10 cellular contexts compared by ENCODE assay signal in genomic region chr14:60736494-60736893, GRCh38. TPM values are rescaled to one million over a fixed set of nuclear protein-coding genes. Genes with fewer than 3 reads are reported as not detected.
DNase-seq lines count a peak whose midpoint lies in the region; ATAC-seq lines count a peak whose summit lies in the region.
"Had no signal": no experiment of that assay in that cellular context is flagged by ENCODE, and none has a peak within 500 bp of the region (broad histone marks: within the 10 kb centered on the region; RNA-seq: fewer than 3 reads in every experiment).

No MANE protein-coding gene starts in this region.

- no peak overlapping the region for H3K27ac Mint-ChIP-seq in CD4-positive, CD25-positive, alpha-beta regulatory T cell
- no peak overlapping the region for H3K27ac Mint-ChIP-seq in central memory CD8-positive, alpha-beta T cell (ENCODE audit: low read depth)
- H3K27ac Mint-ChIP-seq in naive thymus-derived CD4-positive, alpha-beta T cell: no peak overlapping the region
- H3K27ac Mint-ChIP-seq: activated naive CD8-positive, alpha-beta T cell treated with anti-CD3 and anti-CD28 coated beads, Interleukin-2, amount 10 ng/mL, durations not matched to agents 7 days and 5 days had no signal

- H3K9me3 Mint-ChIP-seq in CD4-positive, CD25-positive, alpha-beta regulatory T cell: no peaks in the 10 kb centered on the region
- no peaks in the 10 kb centered on the region for H3K9me3 Mint-ChIP-seq in central memory CD8-positive, alpha-beta T cell
- H3K9me3 Mint-ChIP-seq in naive thymus-derived CD4-positive, alpha-beta T cell: peaks cover 0 to 2% (median 0%) of the 10 kb centered on the region in 11 donors
- H3K9me3 Mint-ChIP-seq: activated naive CD8-positive, alpha-beta T cell treated with anti-CD3 and anti-CD28 coated beads, Interleukin-2, amount 10 ng/mL, durations not matched to agents 7 days and 5 days had no signal

- no peak for ATAC-seq in CD4-positive, CD25-positive, alpha-beta regulatory T cell (ENCODE audit: low read depth in 2 of 2)
- ATAC-seq in central memory CD8-positive, alpha-beta T cell (replicated peaks; ENCODE audit: extremely low read depth, poor library complexity, severe bottlenecking): no peak
- ATAC-seq in naive thymus-derived CD4-positive, alpha-beta T cell: no peak
- ATAC-seq in GM18498 (IDR thresholded peaks at IDR 0.05; ENCODE audit: unreplicated experiment): no peak

- H3K36me3 Mint-ChIP-seq in CD4-positive, CD25-positive, alpha-beta regulatory T cell: no peaks in the 10 kb centered on the region
- H3K36me3 Mint-ChIP-seq in central memory CD8-positive, alpha-beta T cell (ENCODE audit: insufficient read depth): peaks cover 4% of the 10 kb centered on the region
- peaks cover 0 to 8% (median 3%) of the 10 kb centered on the region in 5 donors for H3K36me3 Mint-ChIP-seq in naive thymus-derived CD4-positive, alpha-beta T cell

- H3K36me3 ChIP-seq in CD4-positive, CD25-positive, alpha-beta regulatory T cell (ENCODE audit: control insufficient read depth, insufficient read depth, low read length): no peaks in the 10 kb centered on the region
- peaks cover 5% of the 10 kb centered on the region; the same call in 1 of the 2 replicates for H3K36me3 ChIP-seq in Karpas-422 (ENCODE audit: insufficient read depth, low read length)
- H3K36me3 ChIP-seq in naive thymus-derived CD4-positive, alpha-beta T cell (ENCODE audit: control insufficient read depth in 2 of 3, insufficient read depth in 3 of 3, low read length in 3 of 3): peaks cover 0 to 5% (median 0%) of the 10 kb centered on the region in 3 experiments

- peaks cover 68% of the 10 kb centered on the region for H3K79me2 ChIP-seq in Karpas-422 (ENCODE audit: low read length)

- H3K27me3 Mint-ChIP-seq in CD4-positive, CD25-positive, alpha-beta regulatory T cell: peaks cover 19% of the 10 kb centered on the region
- no peaks in the 10 kb centered on the region for H3K27me3 Mint-ChIP-seq in central memory CD8-positive, alpha-beta T cell
- peaks cover 0 to 24% (median 7%) of the 10 kb centered on the region in 5 donors for H3K27me3 Mint-ChIP-seq in naive thymus-derived CD4-positive, alpha-beta T cell

- peaks cover 10% of the 10 kb centered on the region for H3K27me3 ChIP-seq in CD4-positive, CD25-positive, alpha-beta regulatory T cell (ENCODE audit: control insufficient read depth, insufficient read depth, low read length)
- H3K27me3 ChIP-seq in Karpas-422 (ENCODE audit: low read length): no peaks in the 10 kb centered on the region
- H3K27me3 ChIP-seq in naive thymus-derived CD4-positive, alpha-beta T cell (ENCODE audit: control insufficient read depth in 2 of 2, insufficient read depth in 2 of 2, low read length in 2 of 2): peaks cover 0 to 4% of the 10 kb centered on the region in 2 donors

- no peaks in the 10 kb centered on the region for H3K9me2 ChIP-seq in Karpas-422 (replicated peaks; ENCODE audit: insufficient read depth, low read length)

- peak overlapping the region; percentile 87 for H3K9ac ChIP-seq in Karpas-422 (ENCODE audit: low read length)

- no peak overlapping the region for H3K27ac ChIP-seq in CD4-positive, CD25-positive, alpha-beta regulatory T cell (ENCODE audit: insufficient read depth, low read length, poor library complexity, severe bottlenecking)
- H3K27ac ChIP-seq in Karpas-422 (ENCODE audit: low read length): peak overlapping the region; percentile 70
- no peak overlapping the region for H3K27ac ChIP-seq in naive thymus-derived CD4-positive, alpha-beta T cell (ENCODE audit: low read depth, low read length)

- H3K9me3 ChIP-seq in CD4-positive, CD25-positive, alpha-beta regulatory T cell (ENCODE audit: control insufficient read depth in 2 of 2, low read length in 2 of 2): no peaks in the 10 kb centered on the region
- H3K9me3 ChIP-seq in Karpas-422 (ENCODE audit: low read length): no peaks in the 10 kb centered on the region
- H3K9me3 ChIP-seq in naive thymus-derived CD4-positive, alpha-beta T cell (ENCODE audit: control insufficient read depth in 2 of 3, low read length in 3 of 3): no peaks in the 10 kb centered on the region

- CTCF ChIA-PET in naive thymus-derived CD4-positive, alpha-beta T cell (lab: Charles Lee): no interaction called here

- peak overlapping the region; percentile 90 for H3K4me2 ChIP-seq in Karpas-422 (ENCODE audit: low read depth, low read length, poor library complexity, severe bottlenecking)

- H3K4me3 Mint-ChIP-seq in CD4-positive, CD25-positive, alpha-beta regulatory T cell: no peak overlapping the region
- H3K4me3 Mint-ChIP-seq in central memory CD8-positive, alpha-beta T cell: peak overlapping the region; percentile 100
- H3K4me3 Mint-ChIP-seq in naive thymus-derived CD4-positive, alpha-beta T cell: peak overlapping the region in 7 of 10 donors; percentile 19 to 100 (median 99)

- no peak for DNase-seq in CD4-positive, CD25-positive, alpha-beta regulatory T cell
- DNase-seq in Karpas-422: peak; percentile 80
- DNase-seq in central memory CD8-positive, alpha-beta T cell (ENCODE audit: low spot score in 2 of 2): no peak
- no peak for DNase-seq in naive thymus-derived CD4-positive, alpha-beta T cell
- no peak for DNase-seq in activated CD4-positive, alpha-beta T cell treated with anti-CD3 and anti-CD28 coated beads for 1 hour
- DNase-seq in activated effector memory CD4-positive, alpha-beta T cell treated with anti-CD3 and anti-CD28 coated beads, Interleukin-2, amount 50 U/mL, for 16 hours: no peak
- no peak for DNase-seq in activated naive CD4-positive, alpha-beta T cell treated with Interleukin-2 at 50 U/mL for 16 hours
- DNase-seq: activated naive CD8-positive, alpha-beta T cell treated with anti-CD3 and anti-CD28 coated beads, Interleukin-2, amount 10 ng/mL, durations not matched to agents 7 days and 5 days; stimulated activated naive CD4-positive, alpha-beta T cell had no signal

- peak overlapping the region; percentile 16 for H3K4me3 ChIP-seq in CD4-positive, CD25-positive, alpha-beta regulatory T cell (ENCODE audit: low read depth, low read length)
- peak overlapping the region; percentile 83 for H3K4me3 ChIP-seq in Karpas-422 (ENCODE audit: low read length)
- H3K4me3 ChIP-seq in naive thymus-derived CD4-positive, alpha-beta T cell (ENCODE audit: low read length): no peak overlapping the region

- POLR2A ChIA-PET in naive thymus-derived CD4-positive, alpha-beta T cell (lab: Charles Lee): no interaction called here

- no peak overlapping the region for H2AFZ ChIP-seq in Karpas-422 (ENCODE audit: low read length)

- intact Hi-C loops in naive thymus-derived CD4-positive, alpha-beta T cell (cut with micrococcal nuclease): loop anchor here in 1 of 2 donors (10.0 kb wide), 4 partner anchors 402 to 1252 kb away; partner anchors contain the start of genes JKAMP, L3HYPDH and PPM1A

- H4K20me1 ChIP-seq in Karpas-422 (ENCODE audit: insufficient read depth, low read depth, low read length): no peaks in the 10 kb centered on the region; the same call in 1 of the 2 replicates

- peaks cover 26 to 50% (median 32%) of the 10 kb centered on the region in 4 donors for H3K4me1 Mint-ChIP-seq in CD4-positive, CD25-positive, alpha-beta regulatory T cell
- H3K4me1 Mint-ChIP-seq in central memory CD8-positive, alpha-beta T cell: peaks cover 33% of the 10 kb centered on the region
- peaks cover 22 to 50% (median 38%) of the 10 kb centered on the region in 7 donors for H3K4me1 Mint-ChIP-seq in naive thymus-derived CD4-positive, alpha-beta T cell

- H3K4me1 ChIP-seq in CD4-positive, CD25-positive, alpha-beta regulatory T cell (ENCODE audit: control insufficient read depth, insufficient read depth, low read length, poor library complexity, severe bottlenecking): peaks cover 20% of the 10 kb centered on the region
- peaks cover 26% of the 10 kb centered on the region for H3K4me1 ChIP-seq in Karpas-422 (ENCODE audit: low read length)
- H3K4me1 ChIP-seq in naive thymus-derived CD4-positive, alpha-beta T cell (ENCODE audit: control insufficient read depth in 2 of 2, insufficient read depth in 2 of 2, low read length in 2 of 2): peaks cover 0 to 10% of the 10 kb centered on the region in 2 donors

RNA-seq across cellular contexts. Expression of gene MNAT1, which starts 1.9 kb away (rescaled TPM):
- 17.0 TPM for total RNA-seq in CD4-positive, CD25-positive, alpha-beta regulatory T cell
- 10 to 100 TPM; 12.6 to 22.0 (median 14.5) TPM for polyA plus RNA-seq in CD4-positive, CD25-positive, alpha-beta regulatory T cell
- 166 and 230 TPM in 2 replicates for total RNA-seq in Karpas-422 (2014; rRNA removed; shearing (Covaris generic); ENCODE audit: low replicate concordance)
- total RNA-seq in naive thymus-derived CD4-positive, alpha-beta T cell: 10 to 100 TPM; 16.0 to 39.1 (median 20.0) TPM
- 10 to 100 TPM; 11.8 to 18.3 TPM for polyA plus RNA-seq in naive thymus-derived CD4-positive, alpha-beta T cell

RNA-seq across cellular contexts. Expression of gene SIX4, which starts 12.3 kb away (rescaled TPM):
- total RNA-seq in CD4-positive, CD25-positive, alpha-beta regulatory T cell: not detected
- not detected for polyA plus RNA-seq in CD4-positive, CD25-positive, alpha-beta regulatory T cell
- total RNA-seq in Karpas-422 (2014; rRNA removed; shearing (Covaris generic); ENCODE audit: low replicate concordance): 53.8 and 61.6 TPM in 2 replicates
- total RNA-seq in naive thymus-derived CD4-positive, alpha-beta T cell: under 1 TPM in 1 of 5 experiments, not detected in 4; 0.46 TPM
- polyA plus RNA-seq in naive thymus-derived CD4-positive, alpha-beta T cell: not detected

Comparison
In these comparisons a context has a peak if more than half of its experiments do, and no peak if none do; other contexts are left out.
1. H3K4me3 Mint-ChIP-seq: peak in central memory CD8-positive, alpha-beta T cell (single experiment) and naive thymus-derived CD4-positive, alpha-beta T cell (7 of 10); none in CD4-positive, CD25-positive, alpha-beta regulatory T cell (0 of 4).
2. RNA of gene SIX4, which starts 12.3 kb away (total RNA-seq): 53.8 to 61.6 TPM in Karpas-422; not detected in CD4-positive, CD25-positive, alpha-beta regulatory T cell (single experiment) and 0.46 TPM in naive thymus-derived CD4-positive, alpha-beta T cell; every median in the first group is over 10 times any median in the second.